ENCODE assay signal across 9 cellular contexts in the genomic region with DNA sequence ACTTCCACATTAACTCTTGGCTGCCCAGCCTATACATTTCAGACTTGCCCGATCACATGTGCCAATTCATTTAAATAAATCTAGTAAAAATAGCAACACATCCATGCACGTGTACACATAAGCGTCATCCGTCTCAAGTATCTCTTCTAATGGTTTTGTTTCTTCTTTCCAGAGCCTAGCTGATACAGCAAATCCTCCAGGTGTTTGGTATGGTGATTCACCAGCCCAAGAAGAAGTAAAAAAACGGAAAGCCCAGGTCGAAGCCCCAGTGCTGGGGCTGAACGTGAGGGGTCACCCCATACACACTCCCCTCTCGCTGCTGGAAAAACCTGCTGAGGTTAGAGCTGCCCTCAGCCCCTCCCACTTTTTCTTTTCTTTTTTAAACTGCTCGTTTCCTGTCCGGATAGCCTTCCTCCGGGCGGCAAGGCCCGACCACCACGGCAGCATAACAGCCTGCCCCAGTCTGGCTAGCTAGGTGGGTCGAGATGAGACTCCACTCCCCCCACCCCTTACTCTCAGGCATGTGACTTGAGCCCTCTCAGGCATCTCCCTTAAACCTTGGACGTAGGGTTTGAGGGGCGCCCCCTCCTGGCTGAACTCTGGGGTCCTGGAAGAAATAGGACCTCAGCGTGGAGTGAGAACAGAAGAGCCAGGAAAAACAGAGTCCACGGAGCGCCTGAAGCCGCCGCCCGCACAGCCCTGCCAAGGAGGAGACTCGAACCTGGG. TPM values are rescaled to one million over a fixed set of nuclear protein-coding genes. Genes with fewer than 3 reads are reported as not detected.
DNase-seq lines count a peak whose midpoint lies in the region; ATAC-seq and TF ChIP-seq lines count a peak whose summit lies in the region.
"Had no signal": no experiment of that assay in that cellular context is flagged by ENCODE, and none has a peak within 500 bp of the region (broad histone marks: within the 10 kb centered on the region; RNA-seq: fewer than 3 reads in every experiment).

No MANE protein-coding gene starts in this region.

- TF ChIP-seq CTCF in Loucy (conservative IDR thresholded peaks at IDR 0.05; ENCODE audit: low read length): peak; percentile 60
- TF ChIP-seq CTCF in natural killer cell (IDR thresholded peaks at IDR 0.05): no peak
- TF ChIP-seq CTCF in stomach (IDR thresholded peaks at IDR 0.05): no peak

- H3K4me3 ChIP-seq in Loucy (ENCODE audit: low read length, poor library complexity, severe bottlenecking) (peak overlapping the region; percentile 73), stomach (no peak overlapping the region)

- peak; percentile 13 for ATAC-seq in activated CD8-positive, alpha-beta memory T cell treated with anti-CD3 and anti-CD28 coated beads, Interleukin-2, amount 10 ng/mL, durations not matched to agents 7 days and 5 days
- ATAC-seq in activated naive CD4-positive, alpha-beta T cell treated with anti-CD3 and anti-CD28 coated beads, Interleukin-2, amount 50 U/mL, for 72 hours: peak; percentile 12 to 26
- ATAC-seq in natural killer cell (peak in 2 of 3 donors; percentile 17 to 27), GM21723 (IDR thresholded peaks at IDR 0.05; ENCODE audit: unreplicated experiment) (no peak), left ventricle myocardium superior (no peak)

- H4K20me1 ChIP-seq in Loucy (ENCODE audit: insufficient read depth, low read length, poor library complexity, severe bottlenecking): no peaks in the 10 kb centered on the region

- no peaks in the 10 kb centered on the region for H3K79me2 ChIP-seq in Loucy (ENCODE audit: insufficient read depth, low read length)

- H3K36me3 Mint-ChIP-seq in activated CD8-positive, alpha-beta memory T cell treated with anti-CD3 and anti-CD28 coated beads, Interleukin-2, amount 10 ng/mL, durations not matched to agents 7 days and 5 days: no peaks in the 10 kb centered on the region
- peaks cover 0 to 5% of the 10 kb centered on the region in 2 donors for H3K36me3 Mint-ChIP-seq in activated naive CD4-positive, alpha-beta T cell treated with anti-CD3 and anti-CD28 coated beads, Interleukin-2, amount 50 U/mL, for 72 hours
- no peaks in the 10 kb centered on the region for H3K36me3 Mint-ChIP-seq in natural killer cell

- H3K9me3 ChIP-seq in Loucy (ENCODE audit: insufficient read depth, low read depth, low read length) (no peaks in the 10 kb centered on the region), stomach (no peaks in the 10 kb centered on the region)

- H3K4me3 Mint-ChIP-seq in activated CD8-positive, alpha-beta memory T cell treated with anti-CD3 and anti-CD28 coated beads, Interleukin-2, amount 10 ng/mL, durations not matched to agents 7 days and 5 days: peak overlapping the region; percentile 61
- peak overlapping the region; percentile 31 for H3K4me3 Mint-ChIP-seq in natural killer cell

- no peak overlapping the region for H3K27ac Mint-ChIP-seq in activated CD8-positive, alpha-beta memory T cell treated with anti-CD3 and anti-CD28 coated beads, Interleukin-2, amount 10 ng/mL, durations not matched to agents 7 days and 5 days
- H3K27ac Mint-ChIP-seq in activated naive CD4-positive, alpha-beta T cell treated with anti-CD3 and anti-CD28 coated beads, Interleukin-2, amount 50 U/mL, for 72 hours: peak overlapping the region; percentile 36 to 93
- H3K27ac Mint-ChIP-seq in natural killer cell: peak overlapping the region in 1 of 2 donors; percentile 57

- no peak for TF ChIP-seq EP300 in stomach (IDR thresholded peaks at IDR 0.05)

- peak; percentile 58 for DNase-seq in activated CD8-positive, alpha-beta memory T cell treated with anti-CD3 and anti-CD28 coated beads, Interleukin-2, amount 10 ng/mL, durations not matched to agents 7 days and 5 days
- DNase-seq in activated CD8-positive, alpha-beta memory T cell treated with anti-CD3 and anti-CD28 coated beads, Interleukin-2, amount 50 U/mL, for 4 hours: no peak
- DNase-seq in activated naive CD4-positive, alpha-beta T cell treated with anti-CD3 and anti-CD28 coated beads, Interleukin-2, amount 50 U/mL, for 72 hours (ENCODE audit: low spot score in 2 of 2): peak in 1 of 2 donors; percentile 60
- DNase-seq in natural killer cell (no peak), stomach (no peak), left ventricle myocardium superior (no peak)

- H3K4me1 Mint-ChIP-seq in activated CD8-positive, alpha-beta memory T cell treated with anti-CD3 and anti-CD28 coated beads, Interleukin-2, amount 10 ng/mL, durations not matched to agents 7 days and 5 days: peaks cover 38% of the 10 kb centered on the region
- H3K4me1 Mint-ChIP-seq in natural killer cell: peaks cover 26 to 30% of the 10 kb centered on the region in 2 donors

- WGBS in stomach, 5 donors: 6 to 10% (median 8%) methylated on average over 24 of the region's 24 CpGs

- H3K4me1 ChIP-seq in Loucy (ENCODE audit: insufficient read depth, low read length, poor library complexity, severe bottlenecking): peaks cover 8% of the 10 kb centered on the region
- H3K4me1 ChIP-seq in stomach: peaks cover 14 to 41% (median 31%) of the 10 kb centered on the region in 4 donors

- peak overlapping the region; percentile 79 for H3K4me2 ChIP-seq in Loucy (ENCODE audit: low read depth, low read length, poor library complexity, severe bottlenecking)

- H3K36me3 ChIP-seq in Loucy (ENCODE audit: insufficient read depth, low read length): no peaks in the 10 kb centered on the region
- H3K36me3 ChIP-seq in stomach: no peaks in the 10 kb centered on the region

- H2AFZ ChIP-seq in Loucy (ENCODE audit: low read length): peak overlapping the region; percentile 97

- no peak overlapping the region for H3K27ac ChIP-seq in stomach

- peak overlapping the region; percentile 59 for H3K9ac ChIP-seq in Loucy (ENCODE audit: low read depth, low read length, poor library complexity, severe bottlenecking)

- H3K27me3 Mint-ChIP-seq in activated CD8-positive, alpha-beta memory T cell treated with anti-CD3 and anti-CD28 coated beads, Interleukin-2, amount 10 ng/mL, durations not matched to agents 7 days and 5 days: peaks cover 86% of the 10 kb centered on the region
- peaks cover 53% of the 10 kb centered on the region in 2 donors for H3K27me3 Mint-ChIP-seq in natural killer cell (ENCODE audit: low read depth in 2 of 2)

- intact Hi-C loops in natural killer cell (cut with micrococcal nuclease): no loop called here
- intact Hi-C loops in stomach (cut with DNase I; ENCODE audit: low total_unique reads): no loop called here
- intact Hi-C loops in left ventricle myocardium superior (cut with micrococcal nuclease): no loop called here

- H3K27me3 ChIP-seq in Loucy (ENCODE audit: insufficient read depth, low read length, poor library complexity, severe bottlenecking): no peaks in the 10 kb centered on the region
- H3K27me3 ChIP-seq in stomach: peaks cover 27 to 100% (median 89%) of the 10 kb centered on the region in 3 donors

- H3K9me3 Mint-ChIP-seq in activated CD8-positive, alpha-beta memory T cell treated with anti-CD3 and anti-CD28 coated beads, Interleukin-2, amount 10 ng/mL, durations not matched to agents 7 days and 5 days (ENCODE audit: low read depth): no peaks in the 10 kb centered on the region
- H3K9me3 Mint-ChIP-seq in activated naive CD4-positive, alpha-beta T cell treated with anti-CD3 and anti-CD28 coated beads, Interleukin-2, amount 50 U/mL, for 72 hours: no peaks in the 10 kb centered on the region
- H3K9me3 Mint-ChIP-seq in natural killer cell: no peaks in the 10 kb centered on the region

- CTCF ChIA-PET in activated CD8-positive, alpha-beta memory T cell treated with anti-CD3 and anti-CD28 coated beads, Interleukin-2, amount 10 ng/mL, durations not matched to agents 7 days and 5 days (lab: Charles Lee): interaction anchor here (0.8 to 1.9 kb wide), 10 partner anchors 9 to 227 kb away, joined by 3 to 10 read pairs (median 3); partner anchors contain the start of genes ZNF174 and ZSCAN32

- H3K9me2 ChIP-seq in Loucy (replicated peaks; ENCODE audit: low read depth, low read length): no peaks in the 10 kb centered on the region

- no peaks in the 10 kb centered on the region for H3F3A ChIP-seq in Loucy (ENCODE audit: low read depth)

- TF ChIP-seq POLR2A in stomach (IDR thresholded peaks at IDR 0.05): no peak

RNA-seq across cellular contexts. Expression of gene OR1F1, which starts 13.9 kb away (rescaled TPM):
- not detected for total RNA-seq in activated CD8-positive, alpha-beta memory T cell treated with anti-CD3 and anti-CD28 coated beads, Interleukin-2, amount 10 ng/mL, durations not matched to agents 7 days and 5 days
- total RNA-seq in activated naive CD4-positive, alpha-beta T cell treated with anti-CD3 and anti-CD28 coated beads, Interleukin-2, amount 50 U/mL, for 72 hours: not detected
- total RNA-seq in natural killer cell (not detected), stomach (not detected), left ventricle myocardium superior (not detected)
- not detected for polyA plus RNA-seq in stomach
- total RNA-seq: urinary bladder had no signal
- polyA plus RNA-seq: urinary bladder had no signal

RNA-seq across cellular contexts. Expression of gene ZNF213, which starts 39.2 kb away (rescaled TPM):
- 10 to 100 TPM; 10.6 to 12.3 TPM for total RNA-seq in activated CD8-positive, alpha-beta memory T cell treated with anti-CD3 and anti-CD28 coated beads, Interleukin-2, amount 10 ng/mL, durations not matched to agents 7 days and 5 days
- total RNA-seq in activated naive CD4-positive, alpha-beta T cell treated with anti-CD3 and anti-CD28 coated beads, Interleukin-2, amount 50 U/mL, for 72 hours: 1 to 10 TPM; 6.1 to 8.2 TPM
- total RNA-seq in natural killer cell (1 to 10 TPM; 4.8 to 6.8 (median 5.1) TPM), stomach (10 to 100 TPM in 3 of 5 donors, 1 to 10 TPM in 2; 1.3 to 87.8 (median 20.0) TPM), left ventricle myocardium superior (7.1 TPM)
- 1 to 10 TPM; 5.8 to 6.7 (median 6.1) TPM for polyA plus RNA-seq in stomach

Comparison
In these comparisons a context has a peak if more than half of its experiments do, and no peak if none do; other contexts are left out.
1. ATAC-seq: peak in activated CD8-positive, alpha-beta memory T cell treated with anti-CD3 and anti-CD28 coated beads, Interleukin-2, amount 10 ng/mL, durations not matched to agents 7 days and 5 days (single experiment), activated naive CD4-positive, alpha-beta T cell treated with anti-CD3 and anti-CD28 coated beads, Interleukin-2, amount 50 U/mL, for 72 hours (2 of 2) and natural killer cell (2 of 3); none in GM21723 (single experiment) and left ventricle myocardium superior (single experiment).